ENCODE assay signal across 8 cellular contexts in the genomic region with DNA sequence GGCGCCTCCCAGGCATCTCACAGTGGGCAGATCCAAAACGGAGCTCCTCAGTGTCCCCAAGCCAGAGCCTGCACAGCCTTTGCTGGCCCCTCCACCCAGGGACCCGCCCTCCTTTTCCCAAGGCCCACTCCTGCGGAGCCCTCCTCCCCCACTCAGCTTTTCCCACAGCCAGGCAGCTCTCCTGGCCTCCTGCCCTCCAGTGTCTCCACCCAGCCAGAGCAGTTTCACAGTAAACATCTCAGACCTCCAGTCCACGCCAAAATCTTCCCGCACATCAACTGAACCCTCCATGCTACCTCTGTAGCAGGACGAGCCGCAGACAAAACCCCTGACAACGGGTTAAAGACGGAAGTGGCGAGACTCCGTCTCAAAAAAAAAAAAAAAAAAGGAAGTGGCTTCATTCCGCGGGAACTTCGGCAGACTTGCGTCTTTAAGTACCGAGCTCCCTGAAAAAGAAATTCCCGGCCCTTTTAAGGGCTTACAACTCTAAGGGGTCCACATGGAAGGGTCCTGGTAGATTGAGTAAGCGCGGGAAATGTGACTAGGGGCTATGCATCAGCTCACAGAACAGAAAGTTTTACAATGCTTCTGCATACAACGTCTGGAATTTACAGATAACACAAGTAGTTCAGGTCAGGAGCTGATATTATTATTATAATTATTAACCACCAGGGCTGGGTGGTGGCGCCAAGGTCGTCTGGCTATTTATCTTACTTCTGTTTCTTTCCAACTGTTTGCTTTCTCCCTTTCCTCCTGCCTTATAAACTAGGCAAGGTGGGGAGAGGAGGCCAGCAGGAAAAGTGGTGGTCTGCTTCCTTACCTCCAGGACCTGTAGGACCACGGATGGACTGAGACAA. TPM values are rescaled to one million over a fixed set of nuclear protein-coding genes. Genes with fewer than 3 reads are reported as not detected.
DNase-seq lines count a peak whose midpoint lies in the region; ATAC-seq and TF ChIP-seq lines count a peak whose summit lies in the region.
"Had no signal": no experiment of that assay in that cellular context is flagged by ENCODE, and none has a peak within 500 bp of the region (broad histone marks: within the 10 kb centered on the region; RNA-seq: fewer than 3 reads in every experiment).

No MANE protein-coding gene starts in this region.

- H3K9me3 ChIP-seq in skeletal muscle satellite cell (replicated peaks; ENCODE audit: low read length), result no peaks in the 10 kb centered on the region

- H3K4me2 ChIP-seq in skeletal muscle satellite cell (ENCODE audit: low read length), result peak overlapping the region; percentile 94

- DNase-seq in HEK293T (ENCODE audit: extremely low spot score) (no peak), SKM-1 treated with dmso at 0.1 percent for 144 hours (lab: John Stamatoyannopoulos, UW; ENCODE audit: unreplicated experiment) (peak; percentile 59), endothelial cell (ENCODE audit: low spot score) (no peak), NCI-H524 (lab: John Stamatoyannopoulos, UW) (no peak), GM10266 (ENCODE audit: extremely low spot score) (no peak)

- H3K9ac ChIP-seq in skeletal muscle satellite cell (ENCODE audit: low read depth, low read length), result peak overlapping the region; percentile 93

- H3K36me3 Mint-ChIP-seq in endothelial cell (ENCODE audit: low read depth, unreplicated experiment), result no peaks in the 10 kb centered on the region

- peak overlapping the region; percentile 89 for H3K4me3 Mint-ChIP-seq in endothelial cell (ENCODE audit: unreplicated experiment)

- CTCF ChIA-PET in HEK293T (lab: Yijun Ruan, JAX), result interaction anchor here (0.7 kb wide), 1 partner anchor 81 kb away, joined by 4 read pairs; no protein-coding TSS in a partner anchor

- H3K36me3 ChIP-seq in skeletal muscle satellite cell (ENCODE audit: insufficient read depth, low read length), result no peaks in the 10 kb centered on the region

- peak overlapping the region; percentile 90 for H3K4me3 ChIP-seq in skeletal muscle satellite cell (ENCODE audit: low read length)

- H3K4me1 Mint-ChIP-seq in endothelial cell (ENCODE audit: unreplicated experiment), result peaks cover 21% of the 10 kb centered on the region

- ATAC-seq in HG03571 (IDR thresholded peaks at IDR 0.05; ENCODE audit: unreplicated experiment), result no peak

- POLR2A ChIA-PET in HEK293T (lab: Yijun Ruan, JAX), result interaction anchor here (0.9 to 3.4 kb wide), 3 partner anchors 12 to 115 kb away, joined by 3 to 12 read pairs (median 4); no protein-coding TSS in a partner anchor

- H3K27me3 ChIP-seq in skeletal muscle satellite cell (ENCODE audit: control insufficient read depth, insufficient read depth, low read length), result no peaks in the 10 kb centered on the region

- H3K27me3 Mint-ChIP-seq in endothelial cell (ENCODE audit: unreplicated experiment), result peaks cover 5% of the 10 kb centered on the region

- peak overlapping the region; percentile 89 for H3K27ac Mint-ChIP-seq in endothelial cell (ENCODE audit: unreplicated experiment)

- no peaks in the 10 kb centered on the region for H3K9me3 Mint-ChIP-seq in endothelial cell (ENCODE audit: unreplicated experiment)

- no peak for TF ChIP-seq CTCF in endothelial cell (IDR thresholded peaks at IDR 0.05; ENCODE audit: unreplicated experiment)
- no peak for TF ChIP-seq CTCF in GM10266 (IDR thresholded peaks at IDR 0.05; ENCODE audit: control insufficient read depth, insufficient read depth, low read depth, missing control alignments)

- peaks cover 22% of the 10 kb centered on the region for H3K4me1 ChIP-seq in skeletal muscle satellite cell (ENCODE audit: control insufficient read depth, insufficient read depth, low read length)

TF ChIP-seq in HEK293T, 16 proteins besides CTCF, POLR2A, EP300 and RAD21:
- TF ChIP-seq BHLHE40 (IDR thresholded peaks at IDR 0.05; ENCODE audit: borderline replicate concordance), result no peak
- TF ChIP-seq ZNF384 (IDR thresholded peaks at IDR 0.05), result peak; percentile 93
- TF ChIP-seq HDGF (IDR thresholded peaks at IDR 0.05; ENCODE audit: borderline replicate concordance), result no peak

RNA-seq across cellular contexts. Expression of a gene that starts 11.4 kb away (rescaled TPM):
- total RNA-seq in endothelial cell (ENCODE audit: unreplicated experiment), result not detected
- under 0.01 TPM in 1 of 2 replicates, not detected in the other for total RNA-seq in skeletal muscle satellite cell (2012; rRNA removed)

RNA-seq across cellular contexts. Expression of a gene that starts 13.0 kb away (rescaled TPM):
- 6.1 TPM for total RNA-seq in endothelial cell (ENCODE audit: unreplicated experiment)
- 62.6 and 70.3 TPM in 2 replicates for total RNA-seq in skeletal muscle satellite cell (2012; rRNA removed)

RNA-seq across cellular contexts. Expression of a gene that starts 40.7 kb away (rescaled TPM):
- total RNA-seq in endothelial cell (ENCODE audit: unreplicated experiment), result 70.4 TPM
- total RNA-seq in skeletal muscle satellite cell (2012; rRNA removed), result 48.1 and 54.8 TPM in 2 replicates

RNA-seq across cellular contexts. Expression of a gene that starts 42.3 kb away (rescaled TPM):
- not detected for total RNA-seq in endothelial cell (ENCODE audit: unreplicated experiment)
- total RNA-seq in skeletal muscle satellite cell (2012; rRNA removed), result not detected in 2 replicates
- total RNA-seq: activated CD8-positive, alpha-beta memory T cell treated with anti-CD3 and anti-CD28 coated beads for 36 hours had no signal

RNA-seq across cellular contexts. Expression of a gene that starts 44.3 kb away (rescaled TPM):
- not detected for total RNA-seq in endothelial cell (ENCODE audit: unreplicated experiment)
- total RNA-seq in skeletal muscle satellite cell (2012; rRNA removed), result not detected in 2 replicates
- total RNA-seq: activated CD8-positive, alpha-beta memory T cell treated with anti-CD3 and anti-CD28 coated beads for 36 hours had no signal
